ENCODE assay signal across 1 cellular context in the genomic region with DNA sequence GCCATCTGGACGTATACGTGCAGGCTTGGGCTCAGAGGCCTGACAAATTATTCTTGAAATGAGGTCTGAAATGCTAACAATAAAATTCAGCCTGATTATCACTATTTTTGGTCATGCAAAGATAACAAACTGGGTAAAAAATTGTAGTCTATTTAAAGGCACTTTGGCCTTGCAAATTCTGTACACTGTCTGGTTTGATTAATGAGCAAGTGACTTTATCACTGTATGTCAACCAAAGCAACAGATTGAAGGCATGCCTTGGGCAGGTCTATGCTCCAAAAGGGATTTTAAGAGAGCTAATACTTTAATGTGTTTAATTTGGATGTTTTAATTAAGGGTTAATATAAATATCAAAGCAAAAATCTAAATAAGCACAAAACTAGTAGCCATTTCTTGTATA.
TF ChIP-seq lines count a peak whose summit lies in the region.

No MANE protein-coding gene starts in this region.

TF ChIP-seq in H1, 55 proteins besides CTCF, POLR2A, EP300 and RAD21 (continued from another document):
- TF ChIP-seq, protein P1, sequence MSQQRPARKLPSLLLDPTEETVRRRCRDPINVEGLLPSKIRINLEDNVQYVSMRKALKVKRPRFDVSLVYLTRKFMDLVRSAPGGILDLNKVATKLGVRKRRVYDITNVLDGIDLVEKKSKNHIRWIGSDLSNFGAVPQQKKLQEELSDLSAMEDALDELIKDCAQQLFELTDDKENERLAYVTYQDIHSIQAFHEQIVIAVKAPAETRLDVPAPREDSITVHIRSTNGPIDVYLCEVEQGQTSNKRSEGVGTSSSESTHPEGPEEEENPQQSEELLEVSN (IDR thresholded peaks at IDR 0.05): no peak
- TF ChIP-seq CTBP2 (IDR thresholded peaks at IDR 0.05; ENCODE audit: borderline replicate concordance, insufficient read depth, insufficient read length, low read length) (no peak), CEBPB (IDR thresholded peaks at IDR 0.05; ENCODE audit: low read depth, low read length) (no peak), GTF2F1 (IDR thresholded peaks at IDR 0.05; ENCODE audit: borderline replicate concordance, low read depth, low read length) (no peak), POU5F1 (IDR thresholded peaks at IDR 0.05; ENCODE audit: low read depth, low read length) (no peak), TAF7 (optimal IDR thresholded peaks at IDR 0.05; ENCODE audit: borderline replicate concordance, low read depth, low read length) (no peak), RFX5 (IDR thresholded peaks at IDR 0.05; ENCODE audit: borderline replicate concordance, low read depth, low read length) (no peak), GABPA (IDR thresholded peaks at IDR 0.05; ENCODE audit: borderline replicate concordance, insufficient read depth, low read length) (no peak), RBBP5 (IDR thresholded peaks at IDR 0.05; ENCODE audit: borderline replicate concordance, low read depth, low read length) (no peak), BRCA1 (IDR thresholded peaks at IDR 0.05; ENCODE audit: low read depth, low read length) (no peak)
